Comparison of ENCODE assay signal across 9 cellular contexts in the genomic region with DNA sequence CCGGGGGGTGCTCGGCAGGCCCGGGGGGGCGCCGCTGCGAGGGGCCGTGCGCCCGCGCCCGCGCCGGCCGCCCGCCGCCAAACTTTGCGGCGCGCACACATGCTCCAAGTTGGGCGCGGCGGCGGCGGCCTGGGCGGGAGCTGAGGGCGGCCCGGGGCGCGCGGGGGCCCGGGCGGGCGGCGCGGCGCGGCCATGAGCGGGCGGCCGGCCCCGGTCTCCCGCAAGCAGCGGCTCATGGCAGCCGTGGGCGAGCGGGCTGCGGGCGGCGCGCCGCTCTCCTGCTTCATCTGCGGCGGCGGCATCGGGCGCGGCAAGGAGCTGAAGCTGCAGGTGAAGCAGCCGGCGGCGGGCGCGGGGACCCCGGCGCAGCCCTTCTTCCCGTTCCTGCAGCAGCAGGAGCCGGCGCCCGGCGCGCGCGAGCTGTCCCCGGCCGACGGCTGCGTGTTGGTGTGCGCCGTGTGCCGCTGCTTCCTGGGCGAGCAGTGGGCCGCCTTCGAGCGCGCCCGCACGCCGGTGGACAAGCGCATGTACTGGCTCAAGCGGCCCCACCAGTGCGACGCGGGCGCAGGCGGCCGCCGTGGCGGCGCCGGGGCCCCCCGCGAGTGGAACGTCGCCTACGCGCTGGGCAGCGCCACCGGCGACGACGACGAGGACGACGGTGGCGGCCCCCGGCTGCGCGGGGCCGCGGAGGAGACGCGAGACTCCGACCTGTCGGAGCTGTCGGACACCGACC. TPM values are rescaled to one million over a fixed set of nuclear protein-coding genes. Genes with fewer than 3 reads are reported as not detected.
A peak's percentile ranks its signal among the peaks of the same experiment; 100 is the strongest.
DNase-seq lines count a peak whose midpoint lies in the region; ATAC-seq and TF ChIP-seq lines count a peak whose summit lies in the region.
"Had no signal": no experiment of that assay in that cellular context is flagged by ENCODE, and none has a peak within 500 bp of the region (broad histone marks: within the 10 kb centered on the region; RNA-seq: fewer than 3 reads in every experiment).

No MANE protein-coding gene starts in this region.

- no peak overlapping the region for H3K9ac ChIP-seq in iPS-20b (ENCODE audit: low read depth, low read length)

- peaks cover 48% of the 10 kb centered on the region for H3K27me3 ChIP-seq in iPS-20b (ENCODE audit: insufficient read depth, low read length)
- H3K27me3 ChIP-seq in thyroid gland = no peaks in the 10 kb centered on the region

- no peak overlapping the region for H3K4me3 Mint-ChIP-seq in activated CD8-positive, alpha-beta T cell treated with anti-CD3 and anti-CD28 coated beads for 36 hours

- POLR2A ChIA-PET in activated CD8-positive, alpha-beta T cell treated with anti-CD3 and anti-CD28 coated beads for 36 hours (lab: Charles Lee) = no interaction called here

- H3K4me1 ChIP-seq in iPS-20b (ENCODE audit: insufficient read depth, low read length) (peaks cover 25% of the 10 kb centered on the region), thyroid gland (peaks cover 14 to 55% of the 10 kb centered on the region in 2 donors)

- H3K27ac ChIP-seq in iPS-20b (ENCODE audit: low read length) (no peak overlapping the region), thyroid gland (no peak overlapping the region)

- CTCF ChIA-PET in activated CD8-positive, alpha-beta T cell treated with anti-CD3 and anti-CD28 coated beads for 36 hours (lab: Charles Lee) = no interaction called here

- no peak for TF ChIP-seq POLR2A in thyroid gland (IDR thresholded peaks at IDR 0.05)

- no peaks in the 10 kb centered on the region for H3K9me3 ChIP-seq in iPS-20b (ENCODE audit: insufficient read depth, low read depth, low read length)
- no peaks in the 10 kb centered on the region for H3K9me3 ChIP-seq in thyroid gland

- no peaks in the 10 kb centered on the region for H3K36me3 ChIP-seq in iPS-20b (ENCODE audit: insufficient read depth, low read depth, low read length)
- no peaks in the 10 kb centered on the region for H3K36me3 ChIP-seq in thyroid gland

- intact Hi-C loops in activated CD8-positive, alpha-beta T cell treated with anti-CD3 and anti-CD28 coated beads for 36 hours (cut with micrococcal nuclease) = no loop called here
- intact Hi-C loops in thyroid gland (cut with DNase I) = no loop called here

- DNase-seq in NCI-H748 (lab: John Stamatoyannopoulos, UW; ENCODE audit: unreplicated experiment) (peak; percentile 49), NCI-H748 treated with DMSO at 0.1 percent for 48 hours (lab: John Stamatoyannopoulos, UW) (no peak), thyroid gland (peak; percentile 30 to 31), T-helper 1 cell (no peak)
- peak; percentile 23 for DNase-seq in activated CD8-positive, alpha-beta T cell treated with anti-CD3 and anti-CD28 coated beads for 36 hours
- no peak for DNase-seq in effector CD4-positive, alpha-beta T cell

- 0% methylated on average over 4 to 6 of the region's 125 CpGs for WGBS in thyroid gland, 2 donors

- peak; percentile 43 for ATAC-seq in activated CD8-positive, alpha-beta T cell treated with anti-CD3 and anti-CD28 coated beads for 36 hours
- ATAC-seq in HG02678 (IDR thresholded peaks at IDR 0.05; ENCODE audit: unreplicated experiment) = no peak

- H3K4me3 ChIP-seq in iPS-20b (ENCODE audit: low read length) (peak overlapping the region; percentile 48; the same call in 1 of the 2 replicates), thyroid gland (replicated peaks in 1 of 3) (peak overlapping the region in 1 of 3 donors; percentile 50)

- peaks cover 48% of the 10 kb centered on the region for H3K27me3 Mint-ChIP-seq in activated CD8-positive, alpha-beta T cell treated with anti-CD3 and anti-CD28 coated beads for 36 hours

- H3K9me3 Mint-ChIP-seq in activated CD8-positive, alpha-beta T cell treated with anti-CD3 and anti-CD28 coated beads for 36 hours = no peaks in the 10 kb centered on the region

- H3K4me1 Mint-ChIP-seq in activated CD8-positive, alpha-beta T cell treated with anti-CD3 and anti-CD28 coated beads for 36 hours (ENCODE audit: low read depth) = no peaks in the 10 kb centered on the region

- no peak for TF ChIP-seq CTCF in activated CD8-positive, alpha-beta T cell treated with anti-CD3 and anti-CD28 coated beads for 36 hours (IDR thresholded peaks at IDR 0.05)
- TF ChIP-seq CTCF in thyroid gland (IDR thresholded peaks at IDR 0.05) = no peak

- H3K27ac Mint-ChIP-seq in activated CD8-positive, alpha-beta T cell treated with anti-CD3 and anti-CD28 coated beads for 36 hours = no peak overlapping the region

- no peaks in the 10 kb centered on the region for H3K36me3 Mint-ChIP-seq in activated CD8-positive, alpha-beta T cell treated with anti-CD3 and anti-CD28 coated beads for 36 hours (ENCODE audit: low read depth)

RNA-seq across cellular contexts. Expression of a gene that starts 57.2 kb away (rescaled TPM):
- total RNA-seq in activated CD8-positive, alpha-beta T cell treated with anti-CD3 and anti-CD28 coated beads for 36 hours = not detected
- total RNA-seq in thyroid gland = not detected
- total RNA-seq: activated CD8-positive, alpha-beta memory T cell treated with anti-CD3 and anti-CD28 coated beads for 36 hours had no signal

Comparison
In these comparisons a context has a peak if more than half of its experiments do, and no peak if none do; other contexts are left out.
1. DNase-seq: peak in NCI-H748 (single experiment), activated CD8-positive, alpha-beta T cell treated with anti-CD3 and anti-CD28 coated beads for 36 hours (single experiment) and thyroid gland (2 of 2); none in NCI-H748 treated with DMSO at 0.1 percent for 48 hours (single experiment), effector CD4-positive, alpha-beta T cell (single experiment) and T-helper 1 cell (0 of 5).